In genomic region chr7:12687213-12688171, GRCh38 we compare ENCODE assay signal across 1 cellular context.
TF ChIP-seq lines count a peak whose summit lies in the region.

A gene with protein sequence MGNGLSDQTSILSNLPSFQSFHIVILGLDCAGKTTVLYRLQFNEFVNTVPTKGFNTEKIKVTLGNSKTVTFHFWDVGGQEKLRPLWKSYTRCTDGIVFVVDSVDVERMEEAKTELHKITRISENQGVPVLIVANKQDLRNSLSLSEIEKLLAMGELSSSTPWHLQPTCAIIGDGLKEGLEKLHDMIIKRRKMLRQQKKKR (plus strand): TSS chr7:12687633. CDS start chr7:12688255, 622 bp downstream.

TF ChIP-seq in endothelial cell of umbilical vein, 7 proteins besides CTCF, POLR2A, EP300 and RAD21 (continued from another document):
- peak; percentile 12 for TF ChIP-seq GATA2 (IDR thresholded peaks at IDR 0.05; ENCODE audit: insufficient read depth, insufficient read length, low read depth, low read length)
- TF ChIP-seq JUN (IDR thresholded peaks at IDR 0.05; ENCODE audit: borderline replicate concordance, insufficient read depth, insufficient read length, low read depth), result no peak
- TF ChIP-seq EZH2 (IDR thresholded peaks at IDR 0.05; ENCODE audit: borderline replicate concordance, low read depth, low read length, severe bottlenecking), result no peak
- no peak for TF ChIP-seq MYC (IDR thresholded peaks at IDR 0.05; ENCODE audit: low read depth, low read length)
- TF ChIP-seq MAX (IDR thresholded peaks at IDR 0.05; ENCODE audit: insufficient read depth, insufficient read length), result no peak
- no peak for TF ChIP-seq FOS (IDR thresholded peaks at IDR 0.05; ENCODE audit: borderline replicate concordance, insufficient read depth, low read length)
